ENCODE assay signal across 1 cellular context in the genomic region with DNA sequence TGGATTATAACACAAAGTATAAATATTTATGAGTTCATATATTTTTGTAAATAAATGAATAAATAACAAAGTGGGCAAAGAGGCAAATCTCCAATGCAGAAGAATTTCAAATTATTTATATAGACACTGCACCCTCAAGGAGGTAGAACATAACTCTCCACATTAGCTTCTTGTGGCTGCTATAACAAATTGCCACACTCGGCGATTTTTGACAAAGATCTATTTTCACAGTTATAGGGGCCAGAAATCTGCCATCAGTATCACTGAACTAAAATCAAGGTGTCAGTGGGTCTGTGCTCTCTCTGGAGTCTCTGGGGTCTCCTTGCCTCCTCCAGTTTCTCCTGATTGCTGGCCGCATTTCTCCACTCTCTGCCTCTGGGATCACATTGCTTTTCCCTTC.
TF ChIP-seq lines count a peak whose summit lies in the region.

No MANE protein-coding gene starts in this region.

TF ChIP-seq in A549, 52 proteins besides CTCF, POLR2A, EP300 and RAD21 (continued from another document):
- TF ChIP-seq, protein P1, sequence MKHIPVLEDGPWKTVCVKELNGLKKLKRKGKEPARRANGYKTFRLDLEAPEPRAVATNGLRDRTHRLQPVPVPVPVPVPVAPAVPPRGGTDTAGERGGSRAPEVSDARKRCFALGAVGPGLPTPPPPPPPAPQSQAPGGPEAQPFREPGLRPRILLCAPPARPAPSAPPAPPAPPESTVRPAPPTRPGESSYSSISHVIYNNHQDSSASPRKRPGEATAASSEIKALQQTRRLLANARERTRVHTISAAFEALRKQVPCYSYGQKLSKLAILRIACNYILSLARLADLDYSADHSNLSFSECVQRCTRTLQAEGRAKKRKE (CRISPR knock-in tag; IDR thresholded peaks at IDR 0.05; ENCODE audit: low read depth): no peak
- no peak for TF ChIP-seq MYC (IDR thresholded peaks at IDR 0.05; ENCODE audit: borderline replicate concordance, low read length)
- no peak for TF ChIP-seq NPAS2 (CRISPR knock-in tag; IDR thresholded peaks at IDR 0.05; ENCODE audit: borderline replicate concordance)
- no peak for TF ChIP-seq TFCP2L1 (CRISPR knock-in tag; IDR thresholded peaks at IDR 0.05)
- TF ChIP-seq MAFK (IDR thresholded peaks at IDR 0.05; ENCODE audit: partially characterized antibody): peak; percentile 72
